In genomic region chr22:50252081-50253045, GRCh38 we compare ENCODE assay signal across 8 cellular contexts.
DNase-seq lines count a peak whose midpoint lies in the region; ATAC-seq and TF ChIP-seq lines count a peak whose summit lies in the region.

No MANE protein-coding gene starts in this region.

- ATAC-seq in GM21526 (IDR thresholded peaks at IDR 0.05; ENCODE audit: low FRiP score, unreplicated experiment) = no peak

- H3K27me3 ChIP-seq in HUES6 (ENCODE audit: control insufficient read depth, insufficient read depth, low read length) (no peaks in the 10 kb centered on the region), iPS-20b (ENCODE audit: insufficient read depth, low read length) (no peaks in the 10 kb centered on the region)

- DNase-seq in COLO829 (ENCODE audit: low spot score) (peak; percentile 59), T-helper 9 cell (peak; percentile 57), astrocyte of the spinal cord (ENCODE audit: low read depth, low spot score) (peak; percentile 50), cortex of kidney (lab: John Stamatoyannopoulos, UW) (no peak)
- DNase-seq in stimulated activated CD4-positive, alpha-beta T cell treated with anti-CD3 and anti-CD28 coated beads, Interleukin-15, amount 100 ng/mL, for 24 hours = peak; percentile 78

- H3K4me1 ChIP-seq in HUES6 (ENCODE audit: control insufficient read depth, insufficient read depth, low read length) (peaks cover 11% of the 10 kb centered on the region), iPS-20b (ENCODE audit: insufficient read depth, low read length) (no peaks in the 10 kb centered on the region; the same call in 1 of the 2 replicates)

- H3K4me3 ChIP-seq in HUES6 (ENCODE audit: low read depth, low read length) (peak overlapping the region; percentile 83), astrocyte of the spinal cord (ENCODE audit: low read depth, low read length) (no peak overlapping the region), iPS-20b (ENCODE audit: low read length) (peak overlapping the region; percentile 77; the same call in 1 of the 2 replicates)

- H3K9ac ChIP-seq in HUES6 (ENCODE audit: low read length) (no peak overlapping the region), iPS-20b (ENCODE audit: low read depth, low read length) (no peak overlapping the region)

- in situ Hi-C loops in astrocyte of the spinal cord (cut with HindIII; ENCODE audit: low sequenced_read_pairs) = no loop called here

- no peak overlapping the region for H3K27ac ChIP-seq in HUES6 (ENCODE audit: low read depth, low read length)
- no peak overlapping the region for H3K27ac ChIP-seq in iPS-20b (ENCODE audit: low read length)

- H3K9me3 ChIP-seq in HUES6 (ENCODE audit: control insufficient read depth, insufficient read depth, low read depth, low read length) (no peaks in the 10 kb centered on the region), iPS-20b (ENCODE audit: insufficient read depth, low read depth, low read length) (no peaks in the 10 kb centered on the region)

- peaks cover 15% of the 10 kb centered on the region for H3K36me3 ChIP-seq in HUES6 (ENCODE audit: control insufficient read depth, insufficient read depth, low read length)
- no peaks in the 10 kb centered on the region for H3K36me3 ChIP-seq in iPS-20b (ENCODE audit: insufficient read depth, low read depth, low read length)

- TF ChIP-seq CTCF in astrocyte of the spinal cord (IDR thresholded peaks at IDR 0.05; ENCODE audit: low read depth, low read length) = peak; percentile 79
